21 cellular contexts compared by ENCODE assay signal in the genomic region with DNA sequence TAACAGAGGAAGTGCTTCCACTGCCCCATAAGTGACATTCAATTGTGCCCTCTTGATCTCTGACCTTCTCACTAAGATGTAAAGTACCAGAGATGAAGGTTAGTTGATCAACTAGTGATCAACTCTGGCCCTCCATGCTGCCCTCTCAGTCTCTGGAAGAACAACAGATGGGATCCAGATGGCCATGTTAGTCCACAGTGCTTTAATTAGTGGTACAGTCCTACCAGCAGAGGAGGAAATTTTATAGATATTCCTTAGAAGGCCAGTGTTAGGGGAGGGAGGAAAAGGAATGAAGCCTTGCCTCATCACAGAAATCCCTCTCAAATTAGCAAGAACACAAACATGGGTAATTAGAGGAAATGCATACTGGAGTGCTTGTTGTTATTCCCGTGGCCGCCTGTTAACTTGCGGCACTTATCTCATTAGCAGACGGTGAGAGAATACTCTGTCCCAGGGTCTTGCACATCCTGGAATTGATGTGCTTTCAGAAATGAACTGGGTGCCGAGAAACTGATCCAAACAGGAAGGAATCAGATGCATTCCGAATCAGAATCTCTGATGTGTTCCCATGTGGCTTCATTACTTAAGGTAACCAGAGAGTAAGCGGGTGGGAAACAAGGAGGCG.
DNase-seq lines count a peak whose midpoint lies in the region; ATAC-seq, FAIRE-seq and TF ChIP-seq lines count a peak whose summit lies in the region.
"Had no signal": no experiment of that assay in that cellular context is flagged by ENCODE, and none has a peak within 500 bp of the region (broad histone marks: within the 10 kb centered on the region; RNA-seq: fewer than 3 reads in every experiment).

No MANE protein-coding gene starts in this region.

- CTCF ChIA-PET in SK-N-SH (lab: Yijun Ruan, JAX), result no interaction called here

- POLR2A ChIA-PET in SK-N-SH (lab: Yijun Ruan, JAX), result no interaction called here

- H3K4me1 Mint-ChIP-seq in activated CD4-positive, alpha-beta T cell treated with anti-CD3 and anti-CD28 coated beads, Interleukin-2, amount 10 ng/mL, durations not matched to agents 24 days and 14 days, result no peaks in the 10 kb centered on the region
- H3K4me1 Mint-ChIP-seq: activated CD4-positive, alpha-beta T cell treated with anti-CD3 and anti-CD28 coated beads for 36 hours; activated naive CD8-positive, alpha-beta T cell treated with anti-CD3 and anti-CD28 coated beads for 36 hours; CD8-positive, alpha-beta memory T cell; stimulated activated naive B cell treated with anti-CD40 and anti-IgM and Interleukin-4, amounts not matched to agents 10 μg/mL and 1 μg/mL and 100 μg/mL, for 72 hours had no signal

- H3K27me3 Mint-ChIP-seq in activated CD4-positive, alpha-beta T cell treated with anti-CD3 and anti-CD28 coated beads, Interleukin-2, amount 10 ng/mL, durations not matched to agents 24 days and 14 days, result peaks cover 2% of the 10 kb centered on the region
- H3K27me3 Mint-ChIP-seq: progenitor cell of endocrine pancreas had no signal

- H3F3A ChIP-seq in SK-N-SH (replicated peaks; ENCODE audit: insufficient read depth), result peaks cover 17% of the 10 kb centered on the region

- no peaks in the 10 kb centered on the region for H3K9me2 ChIP-seq in SK-N-SH

- no peak overlapping the region for H3K4me3 Mint-ChIP-seq in activated CD4-positive, alpha-beta T cell treated with anti-CD3 and anti-CD28 coated beads, Interleukin-2, amount 10 ng/mL, durations not matched to agents 24 days and 14 days
- H3K4me3 Mint-ChIP-seq: activated CD4-positive, alpha-beta T cell treated with anti-CD3 and anti-CD28 coated beads for 36 hours; activated naive CD8-positive, alpha-beta T cell treated with anti-CD3 and anti-CD28 coated beads for 36 hours; activated T-helper 1 cell treated with anti-CD3 and anti-CD28 coated beads, Interleukin-12 subunit alpha, Interleukin-12 subunit beta, Interleukin-2, Interleukin-4 antibody, amounts not matched to agents 30 ng/mL and 10 ng/mL and 1 ng/mL, durations not matched to agents 14 hours and 24 hours and 36 hours; CD8-positive, alpha-beta memory T cell; stimulated activated naive B cell treated with anti-CD40 and anti-IgM and Interleukin-4, amounts not matched to agents 10 μg/mL and 1 μg/mL and 100 μg/mL, for 72 hours had no signal

- TF ChIP-seq CTCF in D721Med (IDR thresholded peaks at IDR 0.05; ENCODE audit: insufficient read depth, missing control alignments) (no peak), SK-N-SH (IDR thresholded peaks at IDR 0.05) (no peak), foreskin fibroblast (IDR thresholded peaks at IDR 0.05; ENCODE audit: low read depth, low read length) (no peak), heart right ventricle (IDR thresholded peaks at IDR 0.05) (no peak)

- no peak for TF ChIP-seq RAD21 in SK-N-SH (IDR thresholded peaks at IDR 0.05; ENCODE audit: low read length)

- intact Hi-C loops in heart right ventricle (cut with DNase I), result loop anchor here in 1 of 10 donors (5.0 kb wide), 1 partner anchor 51 kb away; no protein-coding TSS in a partner anchor
- intact Hi-C loops in activated CD4-positive, alpha-beta T cell treated with anti-CD3 and anti-CD28 coated beads, Interleukin-2, amount 10 ng/mL, durations not matched to agents 24 days and 14 days (cut with micrococcal nuclease), result no loop called here

- no peak for TF ChIP-seq EP300 in SK-N-SH (IDR thresholded peaks at IDR 0.05; ENCODE audit: borderline replicate concordance in 1 of 2, low read depth in 1 of 2, low read length in 1 of 2)

- DNase-seq in D721Med (ENCODE audit: insufficient read length, low spot score), result peak; percentile 26
- peak; percentile 89 for DNase-seq in NCI-H1694 (lab: John Stamatoyannopoulos, UW)
- peak; percentile 36 for DNase-seq in SK-N-SH
- peak; percentile 74 to 88 for DNase-seq in foreskin fibroblast
- no peak for DNase-seq in heart right ventricle
- DNase-seq in HK-2 (ENCODE audit: unreplicated experiment), result no peak
- no peak for DNase-seq in activated CD4-positive, alpha-beta T cell treated with anti-CD3 and anti-CD28 coated beads, Interleukin-2, amount 10 ng/mL, durations not matched to agents 24 days and 14 days
- DNase-seq: activated CD4-positive, alpha-beta T cell treated with anti-CD3 and anti-CD28 coated beads for 36 hours; activated naive CD8-positive, alpha-beta T cell treated with anti-CD3 and anti-CD28 coated beads for 36 hours; CD8-positive, alpha-beta memory T cell; DMS79 treated with DMSO at 0.1 percent for 48 hours; effector CD8-positive, alpha-beta T cell; left ventricle myocardium inferior; MM.1S; stimulated activated CD4-positive, alpha-beta T cell treated with anti-CD3 and anti-CD28 coated beads, Interleukin-1b, Interleukin-23, amount 100 ng/mL, for 48 hours; stimulated activated naive B cell treated with anti-CD40 and anti-IgM and Interleukin-4, amounts not matched to agents 10 μg/mL and 1 μg/mL and 100 μg/mL, for 72 hours had no signal

- H3K4me1 ChIP-seq in SK-N-SH (ENCODE audit: control insufficient read depth in 1 of 2, insufficient read depth in 2 of 2, low read depth in 1 of 2, low read length in 1 of 2), result peaks cover 10 to 13% of the 10 kb centered on the region in 2 experiments; a peak in 3 of 4 replicates
- H3K4me1 ChIP-seq in heart right ventricle, result no peaks in the 10 kb centered on the region
- H3K4me1 ChIP-seq: esophagus muscularis mucosa, left ventricle myocardium inferior had no signal

- H4K20me1 ChIP-seq in SK-N-SH (ENCODE audit: insufficient read depth), result no peaks in the 10 kb centered on the region

- no peak for FAIRE-seq in D721Med (lab: Jason Lieb, UNC)

- no peaks in the 10 kb centered on the region for H3K36me3 Mint-ChIP-seq in activated CD4-positive, alpha-beta T cell treated with anti-CD3 and anti-CD28 coated beads, Interleukin-2, amount 10 ng/mL, durations not matched to agents 24 days and 14 days (ENCODE audit: low read depth)
- H3K36me3 Mint-ChIP-seq: activated naive CD8-positive, alpha-beta T cell treated with anti-CD3 and anti-CD28 coated beads for 36 hours; CD8-positive, alpha-beta memory T cell; stimulated activated naive B cell treated with anti-CD40 and anti-IgM and Interleukin-4, amounts not matched to agents 10 μg/mL and 1 μg/mL and 100 μg/mL, for 72 hours had no signal

- H3K4me2 ChIP-seq in SK-N-SH, result no peak overlapping the region

- ATAC-seq in heart right ventricle (no peak), HG02884 (IDR thresholded peaks at IDR 0.05; ENCODE audit: unreplicated experiment) (no peak)
- ATAC-seq: activated CD4-positive, alpha-beta T cell treated with anti-CD3 and anti-CD28 coated beads for 36 hours; Right ventricle myocardium inferior; stimulated activated naive B cell treated with anti-CD40 and anti-IgM and Interleukin-4, amounts not matched to agents 10 μg/mL and 1 μg/mL and 100 μg/mL, for 72 hours had no signal

- no peaks in the 10 kb centered on the region for H3K27me3 ChIP-seq in SK-N-SH (ENCODE audit: insufficient read depth)
- no peaks in the 10 kb centered on the region for H3K27me3 ChIP-seq in heart right ventricle
- H3K27me3 ChIP-seq: esophagus muscularis mucosa had no signal

- no peaks in the 10 kb centered on the region for H3K9me3 Mint-ChIP-seq in activated CD4-positive, alpha-beta T cell treated with anti-CD3 and anti-CD28 coated beads, Interleukin-2, amount 10 ng/mL, durations not matched to agents 24 days and 14 days
- H3K9me3 Mint-ChIP-seq: activated naive CD8-positive, alpha-beta T cell treated with anti-CD3 and anti-CD28 coated beads for 36 hours; activated T-helper 1 cell treated with anti-CD3 and anti-CD28 coated beads, Interleukin-12 subunit alpha, Interleukin-12 subunit beta, Interleukin-2, Interleukin-4 antibody, amounts not matched to agents 30 ng/mL and 10 ng/mL and 1 ng/mL, durations not matched to agents 14 hours and 24 hours and 36 hours; stimulated activated naive B cell treated with anti-CD40 and anti-IgM and Interleukin-4, amounts not matched to agents 10 μg/mL and 1 μg/mL and 100 μg/mL, for 72 hours had no signal

- H3K27ac Mint-ChIP-seq in activated CD4-positive, alpha-beta T cell treated with anti-CD3 and anti-CD28 coated beads, Interleukin-2, amount 10 ng/mL, durations not matched to agents 24 days and 14 days, result no peak overlapping the region
- H3K27ac Mint-ChIP-seq: activated CD4-positive, alpha-beta T cell treated with anti-CD3 and anti-CD28 coated beads for 36 hours; activated naive CD8-positive, alpha-beta T cell treated with anti-CD3 and anti-CD28 coated beads for 36 hours; activated T-helper 1 cell treated with anti-CD3 and anti-CD28 coated beads, Interleukin-12 subunit alpha, Interleukin-12 subunit beta, Interleukin-2, Interleukin-4 antibody, amounts not matched to agents 30 ng/mL and 10 ng/mL and 1 ng/mL, durations not matched to agents 14 hours and 24 hours and 36 hours; CD8-positive, alpha-beta memory T cell; progenitor cell of endocrine pancreas; stimulated activated naive B cell treated with anti-CD40 and anti-IgM and Interleukin-4, amounts not matched to agents 10 μg/mL and 1 μg/mL and 100 μg/mL, for 72 hours had no signal

- H3K9ac ChIP-seq in SK-N-SH, result no peak overlapping the region

- no peak overlapping the region for H2AFZ ChIP-seq in SK-N-SH (ENCODE audit: low read depth)

- H3K27ac ChIP-seq in SK-N-SH (ENCODE audit: low read depth in 2 of 2, low read length in 1 of 2) (peak overlapping the region in 1 of 2 experiments; percentile 18; a peak in 2 of 4 replicates), heart right ventricle (no peak overlapping the region)
- H3K27ac ChIP-seq: esophagus muscularis mucosa, left ventricle myocardium inferior had no signal

- 84% methylated on average over 8 of the region's 8 CpGs for WGBS in SK-N-SH (ENCODE audit: low lambda C conversion rate)
- 51 to 60% methylated on average over 8 of the region's 8 CpGs for WGBS in heart right ventricle, 2 donors

- H3K9me3 ChIP-seq in SK-N-SH, result no peaks in the 10 kb centered on the region
- no peaks in the 10 kb centered on the region for H3K9me3 ChIP-seq in heart right ventricle
- H3K9me3 ChIP-seq: esophagus muscularis mucosa, left ventricle myocardium inferior had no signal

- H3K36me3 ChIP-seq in SK-N-SH (replicated peaks in 1 of 2; ENCODE audit: control insufficient read depth in 1 of 2, insufficient read depth in 2 of 2, low read length in 1 of 2) (no peaks in the 10 kb centered on the region), heart right ventricle (no peaks in the 10 kb centered on the region)
- H3K36me3 ChIP-seq: esophagus muscularis mucosa, left ventricle myocardium inferior had no signal

- no peaks in the 10 kb centered on the region for H3K79me2 ChIP-seq in SK-N-SH (ENCODE audit: insufficient read depth)

- H3K4me3 ChIP-seq in SK-N-SH (ENCODE audit: low read depth in 2 of 2, low read length in 1 of 2), result no peak overlapping the region
- no peak overlapping the region for H3K4me3 ChIP-seq in foreskin fibroblast (ENCODE audit: low read depth in 1 of 2, low read length in 2 of 2)
- H3K4me3 ChIP-seq in heart right ventricle, result no peak overlapping the region
- H3K4me3 ChIP-seq: esophagus muscularis mucosa, left ventricle myocardium inferior had no signal

TF ChIP-seq in SK-N-SH, 30 proteins besides CTCF, POLR2A, EP300 and RAD21 (continues in another document):
- TF ChIP-seq RXRA (IDR thresholded peaks at IDR 0.05; ENCODE audit: borderline replicate concordance, low read depth) (no peak), TCF12 (IDR thresholded peaks at IDR 0.05) (peak; percentile 60)

Comparison
In these comparisons a context has a peak if more than half of its experiments do, and no peak if none do; other contexts are left out.
1. DNase-seq: peak in D721Med (single experiment), NCI-H1694 (single experiment), SK-N-SH (single experiment) and foreskin fibroblast (2 of 2); none in heart right ventricle (0 of 2), HK-2 (single experiment) and activated CD4-positive, alpha-beta T cell treated with anti-CD3 and anti-CD28 coated beads, Interleukin-2, amount 10 ng/mL, durations not matched to agents 24 days and 14 days (single experiment).